In the genomic region with DNA sequence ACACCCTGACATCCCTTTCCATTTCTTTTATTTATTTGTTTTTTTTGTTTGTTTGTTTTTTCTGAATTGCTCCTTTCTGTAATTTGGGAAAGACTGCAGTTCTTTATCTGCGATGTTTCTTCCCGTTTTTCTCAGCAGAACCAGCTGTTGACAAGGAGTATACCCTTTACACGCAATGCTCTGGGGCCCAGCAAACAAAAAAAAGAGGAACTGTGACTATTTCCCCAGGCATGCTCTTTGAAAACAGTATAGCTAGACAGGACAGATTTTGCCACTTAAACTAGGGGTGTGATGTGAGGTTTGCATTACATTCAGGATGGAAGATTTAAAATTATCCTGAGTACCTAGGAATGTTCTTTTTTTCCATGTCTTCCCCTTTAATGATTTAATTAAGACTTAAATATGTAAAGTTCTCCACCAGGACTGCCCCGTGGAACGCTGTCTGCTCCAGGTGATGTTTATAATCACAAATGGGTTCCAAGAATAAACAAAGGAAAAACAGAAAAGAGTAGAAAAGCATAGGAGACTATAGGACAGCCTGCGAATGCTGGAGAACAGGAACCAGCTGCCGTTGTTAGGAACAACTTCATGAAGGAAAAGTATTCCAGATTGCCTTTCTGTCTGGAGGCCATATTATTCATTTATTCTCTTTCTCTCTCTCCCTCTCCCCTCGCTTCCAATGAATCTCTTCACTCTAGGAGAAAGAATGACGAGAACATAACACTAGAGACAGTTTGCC, we compare ENCODE assay signal across 11 cellular contexts. TPM values are rescaled to one million over a fixed set of nuclear protein-coding genes. Genes with fewer than 3 reads are reported as not detected.
A peak's percentile ranks its signal among the peaks of the same experiment; 100 is the strongest.
DNase-seq lines count a peak whose midpoint lies in the region; ATAC-seq, FAIRE-seq and TF ChIP-seq lines count a peak whose summit lies in the region.
"Had no signal": no experiment of that assay in that cellular context is flagged by ENCODE, and none has a peak within 500 bp of the region (broad histone marks: within the 10 kb centered on the region; RNA-seq: fewer than 3 reads in every experiment).

No MANE protein-coding gene starts in this region.

- H3K9me3 ChIP-seq in mucosa of descending colon, result no peaks in the 10 kb centered on the region
- H3K9me3 ChIP-seq: A549 had no signal

- FAIRE-seq in HTR-8/SVneo (lab: Jason Lieb, UNC), result no peak
- FAIRE-seq: A549, islet of Langerhans had no signal

- ATAC-seq in activated CD4-positive, alpha-beta T cell treated with anti-CD3 and anti-CD28 coated beads for 36 hours, result no peak
- ATAC-seq in HG03103 (IDR thresholded peaks at IDR 0.05; ENCODE audit: low read depth, unreplicated experiment), result peak; percentile 56
- ATAC-seq in activated CD8-positive, alpha-beta T cell treated with anti-CD3 and anti-CD28 coated beads for 36 hours, result no peak
- ATAC-seq in mucosa of descending colon, result peak; percentile 61

- intact Hi-C loops in activated CD4-positive, alpha-beta T cell treated with anti-CD3 and anti-CD28 coated beads for 36 hours (cut with DNase I, micrococcal nuclease), result loop anchor here (10.0 kb wide), 2 partner anchors 455 to 565 kb away; no protein-coding TSS in a partner anchor
- intact Hi-C loops in activated CD8-positive, alpha-beta T cell treated with anti-CD3 and anti-CD28 coated beads for 36 hours (cut with micrococcal nuclease), result no loop called here
- intact Hi-C loops in mucosa of descending colon (cut with DNase I, micrococcal nuclease), result no loop called here

- H3K27ac Mint-ChIP-seq in activated CD4-positive, alpha-beta T cell treated with anti-CD3 and anti-CD28 coated beads for 36 hours, result peak overlapping the region; percentile 82
- peak overlapping the region; percentile 98 for H3K27ac Mint-ChIP-seq in activated CD8-positive, alpha-beta T cell treated with anti-CD3 and anti-CD28 coated beads for 36 hours

- CTCF ChIA-PET in activated CD4-positive, alpha-beta T cell treated with anti-CD3 and anti-CD28 coated beads for 36 hours (lab: Charles Lee), result no interaction called here
- CTCF ChIA-PET in activated CD8-positive, alpha-beta T cell treated with anti-CD3 and anti-CD28 coated beads for 36 hours (lab: Charles Lee), result no interaction called here

- H3K36me3 Mint-ChIP-seq in activated CD4-positive, alpha-beta T cell treated with anti-CD3 and anti-CD28 coated beads for 36 hours (ENCODE audit: low read depth), result peaks cover 92% of the 10 kb centered on the region
- H3K36me3 Mint-ChIP-seq in activated CD8-positive, alpha-beta T cell treated with anti-CD3 and anti-CD28 coated beads for 36 hours (ENCODE audit: low read depth), result peaks cover 94% of the 10 kb centered on the region

- peaks cover 98% of the 10 kb centered on the region for H3K4me1 Mint-ChIP-seq in activated CD4-positive, alpha-beta T cell treated with anti-CD3 and anti-CD28 coated beads for 36 hours
- peaks cover 100% of the 10 kb centered on the region for H3K4me1 Mint-ChIP-seq in activated CD8-positive, alpha-beta T cell treated with anti-CD3 and anti-CD28 coated beads for 36 hours (ENCODE audit: low read depth)

- in situ Hi-C loops in GM13976 (cut with MboI; ENCODE audit: low sequenced_read_pairs, unreplicated experiment), result no loop called here

- no peaks in the 10 kb centered on the region for H3K36me3 ChIP-seq in mucosa of descending colon (ENCODE audit: low read depth)

- no peaks in the 10 kb centered on the region for H3K27me3 Mint-ChIP-seq in activated CD4-positive, alpha-beta T cell treated with anti-CD3 and anti-CD28 coated beads for 36 hours
- no peaks in the 10 kb centered on the region for H3K27me3 Mint-ChIP-seq in activated CD8-positive, alpha-beta T cell treated with anti-CD3 and anti-CD28 coated beads for 36 hours

- no peak overlapping the region for H3K4me3 ChIP-seq in mucosa of descending colon
- H3K4me3 ChIP-seq: A549, SK-N-MC had no signal

- H3K4me1 ChIP-seq in mucosa of descending colon (ENCODE audit: low read depth), result no peaks in the 10 kb centered on the region

- peaks cover 2% of the 10 kb centered on the region for H3K9me3 Mint-ChIP-seq in activated CD4-positive, alpha-beta T cell treated with anti-CD3 and anti-CD28 coated beads for 36 hours (ENCODE audit: low read depth)
- H3K9me3 Mint-ChIP-seq in activated CD8-positive, alpha-beta T cell treated with anti-CD3 and anti-CD28 coated beads for 36 hours, result no peaks in the 10 kb centered on the region

- no peak for DNase-seq in activated CD4-positive, alpha-beta T cell treated with anti-CD3 and anti-CD28 coated beads for 36 hours
- DNase-seq in activated CD4-positive, alpha-beta T cell treated with anti-CD3 and anti-CD28 coated beads for 4 hours, result no peak
- DNase-seq in activated CD8-positive, alpha-beta T cell treated with anti-CD3 and anti-CD28 coated beads for 36 hours, result no peak
- DNase-seq in mucosa of descending colon (no peak), A172 (ENCODE audit: low spot score) (no peak), HTR-8/SVneo (ENCODE audit: insufficient read length, low spot score) (no peak), GM13976 (ENCODE audit: low spot score) (no peak)

- POLR2A ChIA-PET in activated CD4-positive, alpha-beta T cell treated with anti-CD3 and anti-CD28 coated beads for 36 hours (lab: Charles Lee), result interaction anchor here (0.6 kb wide), 1 partner anchor 11 kb away, joined by 3 read pairs; no protein-coding TSS in a partner anchor
- POLR2A ChIA-PET in activated CD8-positive, alpha-beta T cell treated with anti-CD3 and anti-CD28 coated beads for 36 hours (lab: Charles Lee), result interaction anchor here (1.2 to 1.3 kb wide), 2 partner anchors 12 to 28 kb away, joined by 3 read pairs; no protein-coding TSS in a partner anchor

- no peak for TF ChIP-seq CTCF in activated CD8-positive, alpha-beta T cell treated with anti-CD3 and anti-CD28 coated beads for 36 hours (IDR thresholded peaks at IDR 0.05)
- TF ChIP-seq CTCF in mucosa of descending colon (IDR thresholded peaks at IDR 0.05) (no peak), GM13976 (IDR thresholded peaks at IDR 0.05; ENCODE audit: borderline replicate concordance, control extremely low read depth, extremely low read depth, insufficient read depth, missing control alignments) (no peak)

- H3K4me3 Mint-ChIP-seq in activated CD4-positive, alpha-beta T cell treated with anti-CD3 and anti-CD28 coated beads for 36 hours, result no peak overlapping the region
- no peak overlapping the region for H3K4me3 Mint-ChIP-seq in activated CD8-positive, alpha-beta T cell treated with anti-CD3 and anti-CD28 coated beads for 36 hours

RNA-seq across cellular contexts. Expression of a gene that starts 43.3 kb away (rescaled TPM):
- total RNA-seq in activated CD4-positive, alpha-beta T cell treated with anti-CD3 and anti-CD28 coated beads for 36 hours, result 10 to 100 TPM; 45.5 to 46.6 TPM
- total RNA-seq in activated CD8-positive, alpha-beta T cell treated with anti-CD3 and anti-CD28 coated beads for 36 hours, result 10 to 100 TPM; 49.1 to 50.0 TPM
- total RNA-seq in mucosa of descending colon, result 100 to 1,000 TPM in 1 of 3 donors, 10 to 100 TPM in 2; 39.0 to 134 (median 71.4) TPM
- 16.6 and 16.9 TPM in 2 replicates for total RNA-seq in A172 (2014; rRNA removed; shearing (Covaris generic))

Comparison
In these comparisons a context has a peak if more than half of its experiments do, and no peak if none do; other contexts are left out.
1. ATAC-seq: peak in HG03103 (single experiment) and mucosa of descending colon (single experiment); none in activated CD4-positive, alpha-beta T cell treated with anti-CD3 and anti-CD28 coated beads for 36 hours (single experiment) and activated CD8-positive, alpha-beta T cell treated with anti-CD3 and anti-CD28 coated beads for 36 hours (single experiment).
2. intact Hi-C loops: an anchor here in activated CD4-positive, alpha-beta T cell treated with anti-CD3 and anti-CD28 coated beads for 36 hours (10.0 kb wide); none called in activated CD8-positive, alpha-beta T cell treated with anti-CD3 and anti-CD28 coated beads for 36 hours and mucosa of descending colon.